19 cellular contexts compared by ENCODE assay signal in genomic region chr10:58894929-58895328, GRCh38.
DNase-seq lines count a peak whose midpoint lies in the region; ATAC-seq, FAIRE-seq and TF ChIP-seq lines count a peak whose summit lies in the region.
"Had no signal": no experiment of that assay in that cellular context is flagged by ENCODE, and none has a peak within 500 bp of the region (broad histone marks: within the 10 kb centered on the region; RNA-seq: fewer than 3 reads in every experiment).

No MANE protein-coding gene starts in this region.

- TF ChIP-seq RAD21 in H1 (IDR thresholded peaks at IDR 0.05 in 1 of 2, conservative IDR thresholded peaks at IDR 0.05 in 1 of 2; ENCODE audit: low read depth in 2 of 2, low read length in 2 of 2): peak; percentile 6 to 23; a peak in 2 of 4 replicates

- no peaks in the 10 kb centered on the region for H3K36me3 ChIP-seq in H1 (ENCODE audit: control insufficient read depth in 2 of 4, insufficient read depth in 4 of 4, low read length in 3 of 4)
- H3K36me3 ChIP-seq: MG63, pancreas, stomach had no signal

- DNase-seq in HT1080 (ENCODE audit: low read depth) (peak; percentile 2), H1 (ENCODE audit: low read depth in 1 of 2, low spot score in 2 of 2) (no peak), islet precursor cell (peak; percentile 58), sciatic nerve (ENCODE audit: low spot score) (no peak), NCI-H748 (lab: John Stamatoyannopoulos, UW; ENCODE audit: unreplicated experiment) (no peak), H4 (ENCODE audit: low spot score) (no peak), T-helper 17 cell (no peak)
- DNase-seq: activated CD4-positive, CD25-positive, alpha-beta regulatory T cell treated with anti-CD3 and anti-CD28 coated beads, Interleukin-2, amount 50 U/mL, for 72 hours; COR-L47; MG63; NCI-H146; NCI-H774; pancreas; stimulated activated CD4-positive, alpha-beta T cell treated with anti-CD3 and anti-CD28 coated beads, Interleukin-2, amount 100 ng/mL, for 48 hours; stomach; T1000 had no signal

- H3K23ac ChIP-seq in H1 (ENCODE audit: insufficient read length): no peak overlapping the region

- H3K4me3 ChIP-seq in H1 (ENCODE audit: extremely low read depth in 1 of 4, insufficient read depth in 2 of 4, low read depth in 3 of 4, low read length in 4 of 4): no peak overlapping the region
- H3K4me3 ChIP-seq: MG63, pancreas, stomach had no signal

- no peaks in the 10 kb centered on the region for H3K79me2 ChIP-seq in H1 (ENCODE audit: control insufficient read depth in 1 of 2, insufficient read depth in 2 of 2, low read length in 2 of 2)

- CTCF ChIA-PET in H1 (lab: Charles Lee; ENCODE audit: partially characterized antibody): interaction anchor here (0.9 to 1.2 kb wide), 2 partner anchors 76 to 687 kb away, joined by 3 to 4 read pairs; no protein-coding TSS in a partner anchor

- ATAC-seq in sciatic nerve (peak; percentile 90), HG03439 (IDR thresholded peaks at IDR 0.05; ENCODE audit: unreplicated experiment) (no peak), T-helper 17 cell (no peak)
- ATAC-seq: pancreas, SK-N-SH treated with all-trans-retinoic acid at 6 μM for 48 hours had no signal

- no peak overlapping the region for H3K27ac ChIP-seq in H1 (ENCODE audit: low read depth, low read length)
- H3K27ac ChIP-seq: pancreas, stomach had no signal

- H3K18ac ChIP-seq in H1 (ENCODE audit: extremely low read depth, low read length): no peak overlapping the region

- H3K14ac ChIP-seq in H1 (ENCODE audit: insufficient read length): no peak overlapping the region

- H2AK5ac ChIP-seq in H1 (ENCODE audit: low read depth, low read length): no peak overlapping the region

- H4K5ac ChIP-seq in H1 (ENCODE audit: insufficient read length, low read depth, low read length): no peak overlapping the region

- peaks cover 0 to 2% (median 0%) of the 10 kb centered on the region in 4 experiments; a peak in 2 of 7 replicates for H3K4me1 ChIP-seq in H1 (replicated peaks in 1 of 4; ENCODE audit: control insufficient read depth in 3 of 4, insufficient read depth in 4 of 4, low read length in 3 of 4)
- H3K4me1 ChIP-seq: pancreas had no signal

- H2BK5ac ChIP-seq in H1 (ENCODE audit: low read depth, low read length): no peak overlapping the region

- H3K23me2 ChIP-seq in H1 (ENCODE audit: low read depth, low read length): no peaks in the 10 kb centered on the region

- H3K79me1 ChIP-seq in H1 (ENCODE audit: low read depth, low read length): no peaks in the 10 kb centered on the region

- WGBS in H1 (ENCODE audit: extremely low coverage in 1 of 2, insufficient coverage in 1 of 2, insufficient read length in 1 of 2, insufficient replicate concordance in 2 of 2, low coverage in 1 of 2, low lambda C conversion rate in 2 of 2, missing lambda C conversion rate in 1 of 2), 2 experiments: 95% methylated on average over 2 of the region's 2 CpGs; no CpG with 5 or more reads in 1 of the 2 experiments

- no peak for TF ChIP-seq POLR2A in H1 (IDR thresholded peaks at IDR 0.05; ENCODE audit: control extremely low read depth in 1 of 2, low read depth in 2 of 2, low read length in 2 of 2)

- no peak overlapping the region for H4K91ac ChIP-seq in H1 (replicated peaks; ENCODE audit: insufficient read length, low read length)

- intact Hi-C loops in sciatic nerve (cut with DNase I): no loop called here

- H3K56ac ChIP-seq in H1 (replicated peaks; ENCODE audit: insufficient read length, low read depth, low read length): no peak overlapping the region

- H3K36me3 Mint-ChIP-seq in T-helper 17 cell (ENCODE audit: low read depth): no peaks in the 10 kb centered on the region
- H3K36me3 Mint-ChIP-seq: activated naive CD8-positive, alpha-beta T cell had no signal

- H3K4ac ChIP-seq in H1 (replicated peaks; ENCODE audit: insufficient read length, low read depth, low read length): no peak overlapping the region

- POLR2A ChIA-PET in H1 (lab: Charles Lee; ENCODE audit: partially characterized antibody): no interaction called here

- no peaks in the 10 kb centered on the region for H4K20me1 ChIP-seq in H1 (replicated peaks in 1 of 2; ENCODE audit: control insufficient read depth in 1 of 2, insufficient read depth in 2 of 2, low read length in 2 of 2)

- no peaks in the 10 kb centered on the region for H3K27me3 ChIP-seq in H1 (replicated peaks in 1 of 4; ENCODE audit: control insufficient read depth in 3 of 4, extremely low read depth in 1 of 4, insufficient read depth in 3 of 4, low read length in 3 of 4)
- H3K27me3 ChIP-seq: MG63, pancreas, stomach had no signal

- H2BK12ac ChIP-seq in H1 (ENCODE audit: low read depth, low read length): no peak overlapping the region

- H3K27me3 Mint-ChIP-seq in T-helper 17 cell: peaks cover 5% of the 10 kb centered on the region

- H3K27ac Mint-ChIP-seq in T-helper 17 cell: no peak overlapping the region
- H3K27ac Mint-ChIP-seq: activated naive CD8-positive, alpha-beta T cell had no signal

- TF ChIP-seq EP300 in H1 (IDR thresholded peaks at IDR 0.05; ENCODE audit: borderline replicate concordance in 1 of 2, low read depth in 2 of 2, low read length in 2 of 2): no peak

- H2BK15ac ChIP-seq in H1 (ENCODE audit: low read length): no peak overlapping the region

- H2BK20ac ChIP-seq in H1 (ENCODE audit: low read length): no peak overlapping the region

- FAIRE-seq in H1 (lab: Jason Lieb, UNC): no peak
- FAIRE-seq: pancreas had no signal

- H3K9ac ChIP-seq in H1 (replicated peaks in 1 of 4; ENCODE audit: extremely low read depth in 1 of 4, low read depth in 3 of 4, low read length in 3 of 4): no peak overlapping the region

- no peak overlapping the region for H3K4me3 Mint-ChIP-seq in T-helper 17 cell
- H3K4me3 Mint-ChIP-seq: activated naive CD8-positive, alpha-beta T cell had no signal

- no peak overlapping the region for H3K4me2 ChIP-seq in H1 (ENCODE audit: insufficient read depth in 1 of 2, low read depth in 2 of 2, low read length in 2 of 2)

- no peak overlapping the region for H2AFZ ChIP-seq in H1 (ENCODE audit: low read length)

- H4K8ac ChIP-seq in H1 (ENCODE audit: extremely low read depth, insufficient read depth, low read length): no peak overlapping the region

- TF ChIP-seq CTCF in H1 (IDR thresholded peaks at IDR 0.05; ENCODE audit: control extremely low read depth in 1 of 3, insufficient read depth in 1 of 3, low read depth in 1 of 3, low read length in 3 of 3): no peak

- no peaks in the 10 kb centered on the region for H3K4me1 Mint-ChIP-seq in T-helper 17 cell

- no peak overlapping the region for H2BK120ac ChIP-seq in H1 (replicated peaks; ENCODE audit: low read depth, low read length)

- H3K9me3 ChIP-seq in H1 (ENCODE audit: insufficient read depth in 2 of 2, low read depth in 1 of 2, low read length in 1 of 2) (peaks cover 0 to 2% of the 10 kb centered on the region in 2 experiments; a peak in 1 of 4 replicates), T-helper 17 cell (ENCODE audit: control insufficient read depth, low read length, poor library complexity, severe bottlenecking) (no peaks in the 10 kb centered on the region)
- H3K9me3 ChIP-seq: MG63, pancreas, stomach had no signal

TF ChIP-seq in H1, 55 proteins besides CTCF, POLR2A, EP300 and RAD21 (continues in another document):
- TF ChIP-seq GABPA (IDR thresholded peaks at IDR 0.05; ENCODE audit: borderline replicate concordance, insufficient read depth, low read length) (no peak), ZNF274 (IDR thresholded peaks at IDR 0.05; ENCODE audit: borderline replicate concordance, extremely low read depth, low read length) (no peak), BRCA1 (IDR thresholded peaks at IDR 0.05; ENCODE audit: low read depth, low read length) (no peak), PHF8 (conservative IDR thresholded peaks at IDR 0.05; ENCODE audit: low read depth, low read length) (no peak), CBX8 (IDR thresholded peaks at IDR 0.05; ENCODE audit: borderline replicate concordance, low read depth, low read length) (no peak), HDAC2 (IDR thresholded peaks at IDR 0.05; ENCODE audit: borderline replicate concordance in 1 of 2, low read depth in 2 of 2, low read length in 2 of 2) (no peak), SIRT6 (IDR thresholded peaks at IDR 0.05; ENCODE audit: low read length) (no peak), CHD1 (IDR thresholded peaks at IDR 0.05; ENCODE audit: low read depth, low read length) (no peak), CBX5 (IDR thresholded peaks at IDR 0.05; ENCODE audit: low read depth, low read length) (no peak), POU5F1 (IDR thresholded peaks at IDR 0.05; ENCODE audit: low read depth, low read length) (no peak), RXRA (IDR thresholded peaks at IDR 0.05; ENCODE audit: insufficient read depth, low read depth, low read length) (no peak), FOSL1 (IDR thresholded peaks at IDR 0.05; ENCODE audit: insufficient read depth, low read depth, low read length) (no peak), SAP30 (IDR thresholded peaks at IDR 0.05; ENCODE audit: insufficient read depth, insufficient replicate concordance, low read length) (no peak), CREB1 (IDR thresholded peaks at IDR 0.05) (no peak), NRF1 (IDR thresholded peaks at IDR 0.05; ENCODE audit: low read depth, low read length) (no peak)
- TF ChIP-seq, protein P1, sequence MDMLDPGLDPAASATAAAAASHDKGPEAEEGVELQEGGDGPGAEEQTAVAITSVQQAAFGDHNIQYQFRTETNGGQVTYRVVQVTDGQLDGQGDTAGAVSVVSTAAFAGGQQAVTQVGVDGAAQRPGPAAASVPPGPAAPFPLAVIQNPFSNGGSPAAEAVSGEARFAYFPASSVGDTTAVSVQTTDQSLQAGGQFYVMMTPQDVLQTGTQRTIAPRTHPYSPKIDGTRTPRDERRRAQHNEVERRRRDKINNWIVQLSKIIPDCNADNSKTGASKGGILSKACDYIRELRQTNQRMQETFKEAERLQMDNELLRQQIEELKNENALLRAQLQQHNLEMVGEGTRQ (IDR thresholded peaks at IDR 0.05; ENCODE audit: low read length): no peak
- TF ChIP-seq, protein P2, sequence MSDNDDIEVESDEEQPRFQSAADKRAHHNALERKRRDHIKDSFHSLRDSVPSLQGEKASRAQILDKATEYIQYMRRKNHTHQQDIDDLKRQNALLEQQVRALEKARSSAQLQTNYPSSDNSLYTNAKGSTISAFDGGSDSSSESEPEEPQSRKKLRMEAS (IDR thresholded peaks at IDR 0.05): no peak

Comparison
In these comparisons a context has a peak if more than half of its experiments do, and no peak if none do; other contexts are left out.
1. DNase-seq: peak in HT1080 (single experiment) and islet precursor cell (single experiment); none in H1 (0 of 2), sciatic nerve (single experiment), NCI-H748 (single experiment), H4 (single experiment) and T-helper 17 cell (0 of 3).